ENCODE assay signal across 1 cellular context in the genomic region with DNA sequence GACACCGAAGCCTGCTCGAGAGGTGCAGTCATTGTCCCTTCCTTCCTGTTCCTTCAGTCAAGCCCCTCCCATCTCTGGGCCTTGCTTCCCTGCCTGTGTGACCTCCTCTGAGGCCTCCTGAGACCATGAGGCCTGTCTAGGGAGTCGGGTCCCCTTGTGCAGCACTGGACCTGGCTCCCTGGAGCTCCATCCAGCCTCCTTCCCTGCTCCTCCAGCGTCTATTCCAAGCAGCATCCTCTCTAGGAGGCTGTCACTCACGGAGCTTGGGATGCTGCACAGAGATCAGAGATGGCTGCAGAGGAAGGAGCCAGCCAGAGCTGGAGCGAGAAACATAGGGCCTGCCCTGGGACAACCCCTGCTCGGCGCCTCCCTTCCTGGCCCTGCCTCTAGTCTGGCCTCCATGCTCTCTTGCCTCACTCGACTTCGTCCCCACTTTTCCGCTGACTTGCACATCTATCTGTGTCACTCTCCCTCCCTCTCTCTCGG.
TF ChIP-seq lines count a peak whose summit lies in the region.

No MANE protein-coding gene starts in this region.

TF ChIP-seq in HEK293T, 16 proteins besides CTCF, POLR2A, EP300 and RAD21:
- TF ChIP-seq, protein P1, sequence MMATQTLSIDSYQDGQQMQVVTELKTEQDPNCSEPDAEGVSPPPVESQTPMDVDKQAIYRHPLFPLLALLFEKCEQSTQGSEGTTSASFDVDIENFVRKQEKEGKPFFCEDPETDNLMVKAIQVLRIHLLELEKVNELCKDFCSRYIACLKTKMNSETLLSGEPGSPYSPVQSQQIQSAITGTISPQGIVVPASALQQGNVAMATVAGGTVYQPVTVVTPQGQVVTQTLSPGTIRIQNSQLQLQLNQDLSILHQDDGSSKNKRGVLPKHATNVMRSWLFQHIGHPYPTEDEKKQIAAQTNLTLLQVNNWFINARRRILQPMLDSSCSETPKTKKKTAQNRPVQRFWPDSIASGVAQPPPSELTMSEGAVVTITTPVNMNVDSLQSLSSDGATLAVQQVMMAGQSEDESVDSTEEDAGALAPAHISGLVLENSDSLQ (IDR thresholded peaks at IDR 0.05) = peak; percentile 5; the same call in 1 of the 2 replicates
- TF ChIP-seq TARDBP (IDR thresholded peaks at IDR 0.05) (no peak), ZNF384 (IDR thresholded peaks at IDR 0.05) (no peak), NFRKB (IDR thresholded peaks at IDR 0.05) (no peak), SP1 (IDR thresholded peaks at IDR 0.05) (no peak)
